In the genomic region with DNA sequence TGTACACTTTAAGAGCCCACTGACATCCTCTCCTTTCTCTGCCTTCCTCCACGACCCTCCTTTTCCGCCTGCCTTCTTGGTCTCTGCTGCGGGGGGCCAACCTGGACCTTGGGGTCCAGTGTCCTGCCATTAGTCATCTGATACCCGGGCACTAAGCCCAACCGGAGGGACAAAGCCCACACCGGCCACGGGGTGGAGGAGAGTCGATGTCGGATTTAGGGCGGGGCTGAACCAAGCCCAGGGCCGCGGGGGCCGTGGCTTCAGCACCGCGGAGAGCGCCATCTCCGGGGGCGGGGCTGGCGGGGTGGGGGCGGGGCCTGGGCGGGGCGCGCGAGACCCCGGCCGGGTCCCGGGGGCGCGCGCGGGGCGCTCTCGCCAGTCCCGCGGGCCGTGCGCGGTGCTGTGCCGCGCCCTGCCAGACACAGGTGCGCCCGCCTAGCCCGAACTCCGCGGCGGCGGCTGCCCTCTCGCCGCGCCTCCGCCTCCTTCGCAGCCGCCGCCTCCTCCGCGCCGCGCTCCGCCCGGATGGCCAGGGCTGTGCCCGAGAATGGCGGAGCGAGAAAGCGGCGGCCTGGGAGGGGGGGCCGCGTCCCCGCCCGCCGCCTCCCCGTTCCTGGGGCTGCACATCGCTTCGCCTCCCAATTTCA, we compare ENCODE assay signal across 8 cellular contexts. TPM values are rescaled to one million over a fixed set of nuclear protein-coding genes. Genes with fewer than 3 reads are reported as not detected.
DNase-seq lines count a peak whose midpoint lies in the region; ATAC-seq, FAIRE-seq and TF ChIP-seq lines count a peak whose summit lies in the region.

TSS of gene MAPK8IP1 (plus strand) at position 378 of the 647 bp plus-strand sequence. CDS start at position 548, 170 bp downstream.

- H3K4me3 ChIP-seq in ACC112 (ENCODE audit: low read depth, low read length): peak within 1 kb of the TSS; percentile 67
- peak within 1 kb of the TSS; percentile 29 to 63 (median 39) for H3K4me3 ChIP-seq in pancreas
- peak within 1 kb of the TSS; percentile 15 to 38 for H3K4me3 ChIP-seq in aorta (ENCODE audit: low read length in 2 of 2)

- no peak within 1 kb of the TSS for H3K27ac ChIP-seq in ACC112 (ENCODE audit: low read depth, low read length)
- no peak within 1 kb of the TSS for H3K27ac ChIP-seq in pancreas
- no peak within 1 kb of the TSS for H3K27ac ChIP-seq in aorta (ENCODE audit: low read depth in 1 of 2, low read length in 2 of 2)

- intact Hi-C loops in head of caudate nucleus (cut with DNase I) (no loop called here), pancreas (cut with DNase I) (no loop called here), aorta (cut with DNase I) (no loop called here)

- peak; percentile 80 for FAIRE-seq in HTR-8/SVneo (lab: Jason Lieb, UNC)
- FAIRE-seq in pancreas (lab: Jason Lieb, UNC): no peak

- 2% methylated on average over 27 to 73 of the region's 73 CpGs for WGBS in pancreas, 2 donors
- 1 to 2% methylated on average over 45 to 73 of the region's 73 CpGs for WGBS in aorta, 2 donors

- peak; percentile 77 for ATAC-seq in GM18909 (IDR thresholded peaks at IDR 0.05; ENCODE audit: poor library complexity, unreplicated experiment)
- peak; percentile 80 to 92 (median 88) for ATAC-seq in pancreas
- ATAC-seq in aorta (ENCODE audit: low FRiP score): peak; percentile 73

- H3K27me3 ChIP-seq in ACC112 (ENCODE audit: insufficient read depth, low read length) (peaks cover 17% of the 10 kb centered on the region), pancreas (no peaks in the 10 kb centered on the region), aorta (ENCODE audit: control insufficient read depth in 1 of 2, insufficient read depth in 2 of 2, low read length in 1 of 2) (no peaks in the 10 kb centered on the region)

- H2AFZ ChIP-seq in ACC112 (ENCODE audit: low read length, unreplicated experiment): no peak within 1 kb of the TSS

- H3K79me2 ChIP-seq in ACC112 (ENCODE audit: control insufficient read depth, insufficient read depth, low read length, unreplicated experiment): no peaks in the 10 kb centered on the region

- no peaks in the 10 kb centered on the region for H3K36me3 ChIP-seq in ACC112 (ENCODE audit: insufficient read depth, low read length)
- peaks cover 0 to 13% (median 9%) of the 10 kb centered on the region in 3 donors for H3K36me3 ChIP-seq in pancreas
- no peaks in the 10 kb centered on the region for H3K36me3 ChIP-seq in aorta (ENCODE audit: control insufficient read depth in 1 of 2, insufficient read depth in 2 of 2, low read length in 1 of 2)

- TF ChIP-seq CTCF in pancreas (IDR thresholded peaks at IDR 0.05): no peak

- peak; percentile 54 for DNase-seq in HTR-8/SVneo (ENCODE audit: insufficient read length, low spot score)
- peak; percentile 73 for DNase-seq in RPMI8226
- DNase-seq in activated gamma-delta T cell treated with anti-CD3 and anti-CD28 coated beads, Interleukin-2, amount 50 U/mL, for 16 hours (ENCODE audit: low read depth): peak; percentile 18
- peak in 30 of 42 donors; percentile 34 to 84 (median 62) for DNase-seq in head of caudate nucleus
- peak; percentile 54 to 87 (median 78) for DNase-seq in pancreas
- peak in 1 of 2 donors; percentile 88 for DNase-seq in aorta

- H3K9me3 ChIP-seq in pancreas: no peaks in the 10 kb centered on the region
- H3K9me3 ChIP-seq in aorta (ENCODE audit: control insufficient read depth, low read length): no peaks in the 10 kb centered on the region

- H3K4me1 ChIP-seq in ACC112 (ENCODE audit: control insufficient read depth, insufficient read depth, low read length, unreplicated experiment): peaks cover 18% of the 10 kb centered on the region
- no peaks in the 10 kb centered on the region for H3K4me1 ChIP-seq in pancreas
- H3K4me1 ChIP-seq in aorta (ENCODE audit: control insufficient read depth in 1 of 2, insufficient read depth in 2 of 2, low read length in 2 of 2): peaks cover 0 to 2% of the 10 kb centered on the region in 2 donors

RNA-seq across cellular contexts. Expression of gene MAPK8IP1, which starts in this region (rescaled TPM):
- 10 to 100 TPM; 21.3 to 49.7 (median 40.6) TPM for total RNA-seq in pancreas
- polyA plus RNA-seq in pancreas: 10 to 100 TPM; 22.5 to 31.6 TPM
- 1 to 10 TPM; 6.5 to 7.8 TPM for total RNA-seq in aorta
- 1 to 10 TPM; 1.6 to 5.5 TPM for polyA plus RNA-seq in aorta
